11 cellular contexts compared by ENCODE assay signal in genomic region chr2:219109468-219109867, GRCh38. TPM values are rescaled to one million over a fixed set of nuclear protein-coding genes. Genes with fewer than 3 reads are reported as not detected.
DNase-seq lines count a peak whose midpoint lies in the region; ATAC-seq, FAIRE-seq and TF ChIP-seq lines count a peak whose summit lies in the region.
"Had no signal": no experiment of that assay in that cellular context is flagged by ENCODE, and none has a peak within 500 bp of the region (broad histone marks: within the 10 kb centered on the region; RNA-seq: fewer than 3 reads in every experiment).

No MANE protein-coding gene starts in this region.

- intact Hi-C loops in activated CD4-positive, alpha-beta memory T cell treated with anti-CD3 and anti-CD28 coated beads for 36 hours (cut with micrococcal nuclease), result no loop called here

- no peak overlapping the region for H3K4me3 Mint-ChIP-seq in activated CD4-positive, alpha-beta memory T cell treated with anti-CD3 and anti-CD28 coated beads for 36 hours
- no peak overlapping the region for H3K4me3 Mint-ChIP-seq in activated CD4-positive, alpha-beta memory T cell treated with anti-CD3 and anti-CD28 coated beads, Interleukin-2, amount 10 ng/mL, durations not matched to agents 7 days and 5 days

- H3K27me3 ChIP-seq in lung (ENCODE audit: control insufficient read depth, insufficient read depth), result no peaks in the 10 kb centered on the region

- DNase-seq in activated CD4-positive, alpha-beta memory T cell treated with anti-CD3 and anti-CD28 coated beads for 36 hours, result peak; percentile 69
- DNase-seq in activated CD4-positive, alpha-beta memory T cell treated with anti-CD3 and anti-CD28 coated beads, Interleukin-2, amount 10 ng/mL, durations not matched to agents 7 days and 5 days, result no peak
- DNase-seq in activated T-cell treated with anti-CD3 and anti-CD28 coated beads for 1 hour (ENCODE audit: low read depth), result peak; percentile 4
- peak; percentile 61 for DNase-seq in lung (ENCODE audit: low spot score)
- DNase-seq in stimulated activated naive CD8-positive, alpha-beta T cell treated with anti-CD3 and anti-CD28 coated beads, Interleukin-15, Interleukin-2, amounts not matched to agents 100 U/mL and 50 U/mL, for 24 hours, result peak; percentile 74
- no peak for DNase-seq in GM12892 (ENCODE audit: insufficient read length)
- DNase-seq in D341Med (ENCODE audit: low spot score), result no peak
- DNase-seq in NK-92 treated with Interleukin-12 subunit alpha and Interleukin-12 subunit beta, amount 100 ng/mL, for 24 hours (lab: John Stamatoyannopoulos, UW), result no peak
- DNase-seq: hippocampal formation, SHP77 had no signal

- H3K4me1 Mint-ChIP-seq in activated CD4-positive, alpha-beta memory T cell treated with anti-CD3 and anti-CD28 coated beads for 36 hours (ENCODE audit: low read depth), result peaks cover 42% of the 10 kb centered on the region
- peaks cover 7% of the 10 kb centered on the region for H3K4me1 Mint-ChIP-seq in activated CD4-positive, alpha-beta memory T cell treated with anti-CD3 and anti-CD28 coated beads, Interleukin-2, amount 10 ng/mL, durations not matched to agents 7 days and 5 days

- POLR2A ChIA-PET in activated CD4-positive, alpha-beta memory T cell treated with anti-CD3 and anti-CD28 coated beads for 36 hours (lab: Charles Lee), result no interaction called here
- POLR2A ChIA-PET in activated CD4-positive, alpha-beta memory T cell treated with anti-CD3 and anti-CD28 coated beads, Interleukin-2, amount 10 ng/mL, durations not matched to agents 7 days and 5 days (lab: Charles Lee), result no interaction called here

- H3K4me1 ChIP-seq in lung (ENCODE audit: control insufficient read depth in 2 of 2, insufficient read depth in 2 of 2, low read length in 2 of 2), result peaks cover 7 to 18% of the 10 kb centered on the region in 2 donors

- TF ChIP-seq POLR2A in GM12892 (IDR thresholded peaks at IDR 0.05; ENCODE audit: low read depth, low read length), result no peak

- peaks cover 4% of the 10 kb centered on the region for H3K36me3 Mint-ChIP-seq in activated CD4-positive, alpha-beta memory T cell treated with anti-CD3 and anti-CD28 coated beads for 36 hours
- H3K36me3 Mint-ChIP-seq in activated CD4-positive, alpha-beta memory T cell treated with anti-CD3 and anti-CD28 coated beads, Interleukin-2, amount 10 ng/mL, durations not matched to agents 7 days and 5 days (ENCODE audit: low read depth), result no peaks in the 10 kb centered on the region

- H3K9me3 Mint-ChIP-seq in activated CD4-positive, alpha-beta memory T cell treated with anti-CD3 and anti-CD28 coated beads for 36 hours, result no peaks in the 10 kb centered on the region
- H3K9me3 Mint-ChIP-seq in activated CD4-positive, alpha-beta memory T cell treated with anti-CD3 and anti-CD28 coated beads, Interleukin-2, amount 10 ng/mL, durations not matched to agents 7 days and 5 days, result no peaks in the 10 kb centered on the region

- WGBS in lung, 2 donors, result 10 to 41% methylated on average over 3 of the region's 3 CpGs

- H3K4me3 ChIP-seq in lung, result no peak overlapping the region

- ATAC-seq in lung (ENCODE audit: insufficient read depth, low FRiP score), result peak; percentile 51
- peak; percentile 92 for ATAC-seq in stimulated activated naive CD8-positive, alpha-beta T cell treated with anti-CD3 and anti-CD28 coated beads, Interleukin-15, Interleukin-2, amounts not matched to agents 100 U/mL and 50 U/mL, for 24 hours

- no peak overlapping the region for H3K27ac Mint-ChIP-seq in activated CD4-positive, alpha-beta memory T cell treated with anti-CD3 and anti-CD28 coated beads for 36 hours
- no peak overlapping the region for H3K27ac Mint-ChIP-seq in activated CD4-positive, alpha-beta memory T cell treated with anti-CD3 and anti-CD28 coated beads, Interleukin-2, amount 10 ng/mL, durations not matched to agents 7 days and 5 days

- H3K27ac ChIP-seq in lung (ENCODE audit: low read depth in 1 of 2, low read length in 1 of 2), result peak overlapping the region in 1 of 2 donors; percentile 9

- CTCF ChIA-PET in activated CD4-positive, alpha-beta memory T cell treated with anti-CD3 and anti-CD28 coated beads for 36 hours (lab: Charles Lee), result interaction anchor here (1.7 kb wide), 1 partner anchor 36 kb away, joined by 4 read pairs; no protein-coding TSS in a partner anchor
- CTCF ChIA-PET in activated CD4-positive, alpha-beta memory T cell treated with anti-CD3 and anti-CD28 coated beads, Interleukin-2, amount 10 ng/mL, durations not matched to agents 7 days and 5 days (lab: Charles Lee), result interaction anchor here (2.2 kb wide), 1 partner anchor 52 kb away, joined by 9 read pairs; no protein-coding TSS in a partner anchor

- FAIRE-seq in GM12892 (lab: Jason Lieb, UNC), result no peak

- H3K36me3 ChIP-seq in lung (ENCODE audit: control insufficient read depth in 2 of 2, insufficient read depth in 2 of 2, low read length in 2 of 2), result no peaks in the 10 kb centered on the region

- H3K9me3 ChIP-seq in lung (ENCODE audit: control insufficient read depth in 2 of 2, insufficient read depth in 1 of 2, low read length in 1 of 2), result no peaks in the 10 kb centered on the region

- H3K27me3 Mint-ChIP-seq in activated CD4-positive, alpha-beta memory T cell treated with anti-CD3 and anti-CD28 coated beads for 36 hours, result no peaks in the 10 kb centered on the region
- no peaks in the 10 kb centered on the region for H3K27me3 Mint-ChIP-seq in activated CD4-positive, alpha-beta memory T cell treated with anti-CD3 and anti-CD28 coated beads, Interleukin-2, amount 10 ng/mL, durations not matched to agents 7 days and 5 days

- TF ChIP-seq CTCF in lung (IDR thresholded peaks at IDR 0.05; ENCODE audit: control extremely low read depth, extremely low read depth), result no peak

RNA-seq across cellular contexts. Expression of gene IHH, which starts 48.7 kb away (rescaled TPM):
- total RNA-seq in activated CD4-positive, alpha-beta memory T cell treated with anti-CD3 and anti-CD28 coated beads for 36 hours, result under 1 TPM in 1 of 2 experiments, not detected in 1; 0.10 TPM
- total RNA-seq in activated CD4-positive, alpha-beta memory T cell treated with anti-CD3 and anti-CD28 coated beads, Interleukin-2, amount 10 ng/mL, durations not matched to agents 7 days and 5 days, result not detected
- 1 to 10 TPM; 2.2 to 4.4 TPM for total RNA-seq in lung
- polyA plus RNA-seq in lung, result 1 to 10 TPM in 1 of 2 donors, under 1 TPM in 1; 0.55 to 1.8 TPM
- not detected for polyA plus RNA-seq in GM12892 (2012; ENCODE audit: missing spikeins)
- total RNA-seq: LHCN-M2 had no signal

RNA-seq across cellular contexts. Expression of gene NHEJ1, which starts 51.1 kb away (rescaled TPM):
- total RNA-seq in activated CD4-positive, alpha-beta memory T cell treated with anti-CD3 and anti-CD28 coated beads for 36 hours, result 10 to 100 TPM; 17.7 to 18.6 TPM
- total RNA-seq in activated CD4-positive, alpha-beta memory T cell treated with anti-CD3 and anti-CD28 coated beads, Interleukin-2, amount 10 ng/mL, durations not matched to agents 7 days and 5 days, result 10 to 100 TPM; 12.0 to 12.2 TPM
- total RNA-seq in lung, result 10 to 100 TPM; 13.3 to 21.1 TPM
- polyA plus RNA-seq in lung, result 10 to 100 TPM in 1 of 2 donors, 1 to 10 TPM in 1; 8.4 to 11.7 TPM
- polyA plus RNA-seq in GM12892 (2012; ENCODE audit: missing spikeins), result 11.1 TPM

Comparison
In these comparisons a context has a peak if more than half of its experiments do, and no peak if none do; other contexts are left out.
1. DNase-seq: peak in activated CD4-positive, alpha-beta memory T cell treated with anti-CD3 and anti-CD28 coated beads for 36 hours (single experiment), activated T-cell treated with anti-CD3 and anti-CD28 coated beads for 1 hour (single experiment), lung (single experiment) and stimulated activated naive CD8-positive, alpha-beta T cell treated with anti-CD3 and anti-CD28 coated beads, Interleukin-15, Interleukin-2, amounts not matched to agents 100 U/mL and 50 U/mL, for 24 hours (single experiment); none in activated CD4-positive, alpha-beta memory T cell treated with anti-CD3 and anti-CD28 coated beads, Interleukin-2, amount 10 ng/mL, durations not matched to agents 7 days and 5 days (single experiment), GM12892 (single experiment), D341Med (single experiment) and NK-92 treated with Interleukin-12 subunit alpha and Interleukin-12 subunit beta, amount 100 ng/mL, for 24 hours (single experiment).